30 cellular contexts compared by ENCODE assay signal in the genomic region with DNA sequence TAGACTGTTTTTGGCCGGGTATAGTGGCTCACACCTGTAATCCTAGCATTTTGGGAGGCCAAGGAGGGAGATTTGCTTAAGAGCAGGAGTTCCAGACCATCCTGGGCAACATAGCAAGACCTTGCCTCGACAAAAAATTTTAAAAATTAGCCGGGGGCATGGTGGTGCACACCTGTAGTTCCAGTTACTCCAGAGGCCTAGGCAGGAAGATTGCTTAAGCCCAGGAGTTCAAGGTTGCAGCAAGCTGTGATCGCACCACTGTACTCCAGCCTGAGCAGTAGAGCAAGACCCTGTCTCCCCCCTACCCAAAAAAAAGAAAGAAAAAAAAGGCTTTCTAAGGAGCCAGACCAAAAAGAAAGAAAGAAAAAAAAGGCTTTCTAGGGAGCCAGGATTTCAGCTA.
"Had no signal": no experiment of that assay in that cellular context is flagged by ENCODE, and none has a peak within 500 bp of the region (broad histone marks: within the 10 kb centered on the region; RNA-seq: fewer than 3 reads in every experiment).

No MANE protein-coding gene starts in this region.

- H3K4me1 Mint-ChIP-seq: brain, endodermal cell had no signal

- H3K4me1 ChIP-seq: ascending aorta, pancreas, psoas muscle, thyroid gland had no signal

- H3K4me3 ChIP-seq: ascending aorta, esophagus muscularis mucosa, pancreas, psoas muscle, sigmoid colon, stomach, thyroid gland had no signal

- H3K9me3 Mint-ChIP-seq: activated CD4-positive, alpha-beta memory T cell treated with anti-CD3 and anti-CD28 coated beads, Interleukin-2, amount 10 ng/mL, durations not matched to agents 7 days and 5 days; activated naive CD4-positive, alpha-beta T cell treated with anti-CD3 and anti-CD28 coated beads, Interleukin-2, amount 10 ng/mL, durations not matched to agents 7 days and 5 days; activated naive CD8-positive, alpha-beta T cell treated with anti-CD3 and anti-CD28 coated beads, Interleukin-2, amount 10 ng/mL, durations not matched to agents 7 days and 5 days; activated T-cell treated with anti-CD3 and anti-CD28 coated beads, Interleukin-2, amount 50 U/mL, for 24 hours; brain; endodermal cell; naive B cell; stimulated activated naive B cell treated with anti-CD40 and anti-IgM and Interleukin-4, amounts not matched to agents 10 μg/mL and 1 μg/mL and 100 μg/mL, for 72 hours had no signal

- H3K27ac ChIP-seq: ascending aorta, esophagus muscularis mucosa, pancreas, psoas muscle, sigmoid colon, stomach, thyroid gland, VCaP had no signal

- H3K27ac Mint-ChIP-seq: activated CD4-positive, alpha-beta memory T cell treated with anti-CD3 and anti-CD28 coated beads, Interleukin-2, amount 10 ng/mL, durations not matched to agents 7 days and 5 days; activated naive CD8-positive, alpha-beta T cell treated with anti-CD3 and anti-CD28 coated beads, Interleukin-2, amount 10 ng/mL, durations not matched to agents 7 days and 5 days; activated T-cell treated with anti-CD3 and anti-CD28 coated beads, Interleukin-2, amount 50 U/mL, for 24 hours; mesothelial cell of epicardium; nephron progenitor cell; stimulated activated naive B cell treated with anti-CD40 and anti-IgM and Interleukin-4, amounts not matched to agents 10 μg/mL and 1 μg/mL and 100 μg/mL, for 72 hours had no signal

- H3K27me3 ChIP-seq: ascending aorta, esophagus muscularis mucosa, pancreas, sigmoid colon, stomach, thyroid gland had no signal

- H3K9me3 ChIP-seq: ascending aorta, esophagus muscularis mucosa, pancreas, psoas muscle, stomach, thyroid gland had no signal

- H3K4me3 Mint-ChIP-seq: activated CD4-positive, alpha-beta memory T cell treated with anti-CD3 and anti-CD28 coated beads, Interleukin-2, amount 10 ng/mL, durations not matched to agents 7 days and 5 days; activated naive CD4-positive, alpha-beta T cell treated with anti-CD3 and anti-CD28 coated beads, Interleukin-2, amount 10 ng/mL, durations not matched to agents 7 days and 5 days; activated naive CD8-positive, alpha-beta T cell treated with anti-CD3 and anti-CD28 coated beads, Interleukin-2, amount 10 ng/mL, durations not matched to agents 7 days and 5 days; activated T-cell treated with anti-CD3 and anti-CD28 coated beads, Interleukin-2, amount 50 U/mL, for 24 hours; brain; endodermal cell; mesothelial cell of epicardium; naive B cell; nephron progenitor cell; stimulated activated naive B cell treated with anti-CD40 and anti-IgM and Interleukin-4, amounts not matched to agents 10 μg/mL and 1 μg/mL and 100 μg/mL, for 72 hours had no signal

- DNase-seq: activated CD4-positive, alpha-beta memory T cell treated with anti-CD3 and anti-CD28 coated beads, Interleukin-2, amount 10 ng/mL, durations not matched to agents 7 days and 5 days; activated CD4-positive, alpha-beta T cell treated with anti-CD3 and anti-CD28 coated beads for 4 hours; activated CD8-positive, alpha-beta memory T cell treated with anti-CD3 and anti-CD28 coated beads, Interleukin-2, amount 50 U/mL, for 48 hours; activated gamma-delta T cell; activated naive CD4-positive, alpha-beta T cell treated with anti-CD3 and anti-CD28 coated beads, Interleukin-2, amount 10 ng/mL, durations not matched to agents 7 days and 5 days; activated naive CD8-positive, alpha-beta T cell treated with anti-CD3 and anti-CD28 coated beads, Interleukin-2, amount 10 ng/mL, durations not matched to agents 7 days and 5 days; activated T-cell treated with anti-CD3 and anti-CD28 coated beads, Interleukin-2, amount 50 U/mL, for 24 hours; cortex of kidney; endodermal cell; glutamatergic neuron; left cardiac atrium; left ventricle myocardium superior; naive B cell; nephron progenitor cell; pancreas; psoas muscle; sigmoid colon; small intestine; stimulated activated CD4-positive, alpha-beta T cell treated with anti-CD3 and anti-CD28 coated beads, Interleukin-1b, Interleukin-23, amount 100 ng/mL, for 48 hours; stimulated activated CD4-positive, alpha-beta T cell treated with anti-CD3 and anti-CD28 coated beads, Interleukin-4, amount 100 ng/mL, for 4 hours; stimulated activated CD8-positive, alpha-beta memory T cell treated with anti-CD3 and anti-CD28 coated beads, Interleukin-4, amount 100 ng/mL, for 48 hours; stimulated activated naive B cell treated with anti-CD40 and anti-IgM and Interleukin-4, amounts not matched to agents 10 μg/mL and 1 μg/mL and 100 μg/mL, for 72 hours; stomach; T-helper 1 cell; thyroid gland had no signal

- H3K27me3 Mint-ChIP-seq: activated CD4-positive, alpha-beta memory T cell treated with anti-CD3 and anti-CD28 coated beads, Interleukin-2, amount 10 ng/mL, durations not matched to agents 7 days and 5 days; activated naive CD4-positive, alpha-beta T cell treated with anti-CD3 and anti-CD28 coated beads, Interleukin-2, amount 10 ng/mL, durations not matched to agents 7 days and 5 days; activated naive CD8-positive, alpha-beta T cell treated with anti-CD3 and anti-CD28 coated beads, Interleukin-2, amount 10 ng/mL, durations not matched to agents 7 days and 5 days; activated T-cell treated with anti-CD3 and anti-CD28 coated beads, Interleukin-2, amount 50 U/mL, for 24 hours; brain; naive B cell; stimulated activated naive B cell treated with anti-CD40 and anti-IgM and Interleukin-4, amounts not matched to agents 10 μg/mL and 1 μg/mL and 100 μg/mL, for 72 hours had no signal
